Comparison of ENCODE assay signal across 10 cellular contexts in the genomic region with DNA sequence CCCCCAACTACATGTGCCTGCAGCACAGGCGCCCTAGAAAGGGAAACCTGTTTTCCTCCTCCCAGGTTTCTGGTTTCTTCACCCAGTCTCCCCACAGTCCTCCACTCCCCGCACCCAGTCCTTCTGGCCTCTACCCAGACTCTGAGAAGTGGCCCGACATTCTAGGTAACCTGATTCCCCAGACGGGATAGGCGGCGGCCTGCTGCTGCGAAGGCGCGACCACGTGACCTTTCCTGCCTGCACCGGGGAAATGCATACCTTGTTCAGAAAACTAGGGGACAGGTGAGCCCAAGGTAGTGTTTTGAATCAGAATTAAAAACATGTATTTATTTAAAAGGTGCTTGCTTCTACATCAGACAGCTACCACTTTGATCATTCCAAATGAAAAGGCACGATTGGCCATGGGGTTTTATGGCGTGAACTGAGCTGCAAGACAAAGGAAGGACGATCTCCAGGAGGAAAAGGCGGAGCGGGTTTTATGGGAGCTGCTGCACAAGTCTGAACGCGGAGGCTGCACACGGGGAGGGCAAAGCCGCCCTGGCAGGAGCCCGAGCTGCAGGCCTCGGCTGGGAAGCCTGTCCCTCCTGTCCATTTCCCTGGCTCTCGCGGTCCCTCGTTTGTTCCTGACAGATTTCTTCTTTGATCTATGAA.
DNase-seq lines count a peak whose midpoint lies in the region; ATAC-seq, FAIRE-seq and TF ChIP-seq lines count a peak whose summit lies in the region.
"Had no signal": no experiment of that assay in that cellular context is flagged by ENCODE, and none has a peak within 500 bp of the region (broad histone marks: within the 10 kb centered on the region; RNA-seq: fewer than 3 reads in every experiment).

No MANE protein-coding gene starts in this region.

- H3K27ac ChIP-seq in IMR-90 (ENCODE audit: insufficient read depth, low read length) (no peak overlapping the region), Peyer's patch (peak overlapping the region in 3 of 4 donors; percentile 37 to 77 (median 67)), small intestine (ENCODE audit: low read depth in 1 of 2, low read length in 1 of 2) (peak overlapping the region; percentile 35 to 90)
- H3K27ac ChIP-seq: WERI-Rb-1 had no signal

- POLR2A ChIA-PET in IMR-90 (lab: Charles Lee; ENCODE audit: unreplicated experiment), result no interaction called here

- CTCF ChIA-PET in IMR-90 (lab: Yijun Ruan, JAX), result no interaction called here

- no peak overlapping the region for H2BK120ac ChIP-seq in IMR-90 (ENCODE audit: low read depth, low read length)

- in situ Hi-C loops in IMR-90 (cut with MboI; ENCODE audit: low sequenced_read_pairs) (no loop called here), GM13977 (cut with MboI; ENCODE audit: low pct_unique_long_range_greater_than_20kb, low sequenced_read_pairs, unreplicated experiment) (no loop called here)

- peaks cover 19% of the 10 kb centered on the region for H3K27me3 Mint-ChIP-seq in osteocyte (ENCODE audit: unreplicated experiment)

- H3K4me3 ChIP-seq in IMR-90 (ENCODE audit: insufficient read depth, low read depth, low read length), result no peak overlapping the region
- H3K4me3 ChIP-seq in Peyer's patch, result peak overlapping the region in 2 of 4 donors; percentile 1 to 12
- H3K4me3 ChIP-seq in small intestine (ENCODE audit: low read depth in 1 of 2, low read length in 2 of 2), result no peak overlapping the region

- H3K27me3 ChIP-seq in IMR-90 (ENCODE audit: control insufficient read depth, insufficient read depth, low read length), result no peaks in the 10 kb centered on the region
- no peaks in the 10 kb centered on the region for H3K27me3 ChIP-seq in Peyer's patch
- no peaks in the 10 kb centered on the region for H3K27me3 ChIP-seq in small intestine (ENCODE audit: control insufficient read depth in 2 of 2, insufficient read depth in 2 of 2, low read length in 2 of 2)

- TF ChIP-seq POLR2A in IMR-90 (IDR thresholded peaks at IDR 0.05; ENCODE audit: low read depth, low read length), result no peak
- TF ChIP-seq POLR2A in Peyer's patch (IDR thresholded peaks at IDR 0.05), result no peak

- ATAC-seq in IMR-90 (ENCODE audit: low read depth) (no peak), HG02981 (IDR thresholded peaks at IDR 0.05; ENCODE audit: unreplicated experiment) (no peak)

- no peak overlapping the region for H2BK5ac ChIP-seq in IMR-90 (ENCODE audit: low read depth, low read length, poor library complexity, severe bottlenecking)

- no TSS peak for BruUV-seq in IMR-90 (replicated peaks; lab: Mats Ljungman, UMichigan)

- peaks cover 4% of the 10 kb centered on the region for H3K4me1 Mint-ChIP-seq in osteocyte (ENCODE audit: unreplicated experiment)

- peaks cover 5% of the 10 kb centered on the region for H3K9me3 Mint-ChIP-seq in osteocyte (ENCODE audit: unreplicated experiment)

- H4K5ac ChIP-seq in IMR-90 (ENCODE audit: low read depth, low read length), result no peak overlapping the region

- FAIRE-seq in small intestine (lab: Jason Lieb, UNC), result no peak
- FAIRE-seq: RCC 7860 had no signal

- DNase-seq in IMR-90 (no peak), Peyer's patch (peak in 2 of 3 donors; percentile 76 to 82), iPS-NIHi11 (ENCODE audit: low spot score) (peak; percentile 83), small intestine (peak; percentile 79), T1000 (lab: John Stamatoyannopoulos, UW) (no peak), GM13977 (ENCODE audit: low spot score) (no peak), osteocyte (ENCODE audit: extremely low spot score, unreplicated experiment) (no peak)
- DNase-seq: WERI-Rb-1 had no signal

- no peaks in the 10 kb centered on the region for H3K4me1 ChIP-seq in IMR-90 (ENCODE audit: control insufficient read depth, insufficient read depth, low read length)
- peaks cover 0 to 5% (median 0%) of the 10 kb centered on the region in 4 donors for H3K4me1 ChIP-seq in Peyer's patch
- H3K4me1 ChIP-seq in small intestine (ENCODE audit: control insufficient read depth in 2 of 2, insufficient read depth in 1 of 2, low read depth in 1 of 2, low read length in 1 of 2), result peaks cover 2% of the 10 kb centered on the region in 2 donors

- dilution Hi-C loops in IMR-90 (cut with HindIII; ENCODE audit: low sequenced_read_pairs, unreplicated experiment), result no loop called here

- H3K36me3 Mint-ChIP-seq in osteocyte (ENCODE audit: unreplicated experiment), result peaks cover 5% of the 10 kb centered on the region

- no peak overlapping the region for H3K27ac Mint-ChIP-seq in osteocyte (ENCODE audit: unreplicated experiment)

- no peak overlapping the region for H2BK20ac ChIP-seq in IMR-90 (ENCODE audit: low read depth, low read length)

- H3K9me3 ChIP-seq in IMR-90 (ENCODE audit: control insufficient read depth, insufficient read depth, low read length) (peaks cover 4% of the 10 kb centered on the region), Peyer's patch (no peaks in the 10 kb centered on the region), small intestine (ENCODE audit: control insufficient read depth, low read depth) (no peaks in the 10 kb centered on the region)

- no peak overlapping the region for H4K91ac ChIP-seq in IMR-90 (ENCODE audit: insufficient read depth, low read depth, low read length)

- intact Hi-C loops in IMR-90 (cut with micrococcal nuclease), result no loop called here

- no peaks in the 10 kb centered on the region for H3K79me1 ChIP-seq in IMR-90 (ENCODE audit: low read depth in 1 of 2, low read length in 2 of 2)

- WGBS in IMR-90 (ENCODE audit: extremely low coverage in 2 of 2, insufficient read length in 1 of 2), 2 experiments, result 77% methylated on average over 4 of the region's 25 CpGs; no CpG with 5 or more reads in 1 of the 2 experiments
- WGBS in small intestine, 3 donors, result 20 to 66% (median 39%) methylated on average over 25 of the region's 25 CpGs

- TF ChIP-seq RAD21 in IMR-90 (IDR thresholded peaks at IDR 0.05; ENCODE audit: low read length), result no peak

- H3K4me3 Mint-ChIP-seq in osteocyte (ENCODE audit: unreplicated experiment), result no peak overlapping the region

- no peak overlapping the region for H3K56ac ChIP-seq in IMR-90 (ENCODE audit: extremely low read depth, insufficient read depth, low read length)

- H2BK15ac ChIP-seq in IMR-90 (ENCODE audit: low read depth, low read length), result no peak overlapping the region

- no peak overlapping the region for H3K4ac ChIP-seq in IMR-90 (ENCODE audit: low read depth, low read length)

- no peaks in the 10 kb centered on the region for H3K9me1 ChIP-seq in IMR-90 (ENCODE audit: insufficient read depth, low read length)

- no peak overlapping the region for H3K14ac ChIP-seq in IMR-90 (replicated peaks; ENCODE audit: low read depth, low read length)

- TF ChIP-seq CTCF in IMR-90 (conservative IDR thresholded peaks at IDR 0.05; ENCODE audit: low read depth, low read length) (no peak), Peyer's patch (IDR thresholded peaks at IDR 0.05) (peak in 1 of 6 experiments; percentile 6), GM13977 (IDR thresholded peaks at IDR 0.05; ENCODE audit: extremely low read depth, insufficient read depth, missing control alignments) (no peak), osteocyte (IDR thresholded peaks at IDR 0.05) (no peak)

- H3K9ac ChIP-seq in IMR-90 (ENCODE audit: low read depth, low read length), result no peak overlapping the region

- H2AK9ac ChIP-seq in IMR-90 (replicated peaks; ENCODE audit: low read depth, low read length, poor library complexity), result no peak overlapping the region

- H3K36me3 ChIP-seq in IMR-90 (ENCODE audit: control insufficient read depth, insufficient read depth, low read length) (no peaks in the 10 kb centered on the region), Peyer's patch (no peaks in the 10 kb centered on the region), small intestine (ENCODE audit: control insufficient read depth in 2 of 2, insufficient read depth in 2 of 2, low read length in 2 of 2) (no peaks in the 10 kb centered on the region)
- H3K36me3 ChIP-seq: WERI-Rb-1 had no signal

- H2AK5ac ChIP-seq in IMR-90 (ENCODE audit: low read depth, low read length), result no peak overlapping the region

- H3K23ac ChIP-seq in IMR-90 (ENCODE audit: low read depth, low read length), result no peak overlapping the region

- H3K4me2 ChIP-seq in IMR-90 (ENCODE audit: low read depth, low read length), result no peak overlapping the region

- H2AFZ ChIP-seq in IMR-90 (replicated peaks; ENCODE audit: low read length, poor library complexity), result peak overlapping the region; percentile 28

- H4K8ac ChIP-seq in IMR-90 (ENCODE audit: low read depth in 2 of 2, low read length in 2 of 2), result no peak overlapping the region

- no peaks in the 10 kb centered on the region for H4K20me1 ChIP-seq in IMR-90 (ENCODE audit: insufficient read depth, low read length)

- H3K18ac ChIP-seq in IMR-90 (ENCODE audit: low read depth, low read length), result no peak overlapping the region

TF ChIP-seq in IMR-90, 13 proteins besides CTCF, POLR2A, EP300 and RAD21 (continues in another document):
- TF ChIP-seq MAFK (IDR thresholded peaks at IDR 0.05; ENCODE audit: low read depth, low read length) (no peak), NFE2L2 (IDR thresholded peaks at IDR 0.05; ENCODE audit: low read depth, low read length) (no peak), CEBPB (IDR thresholded peaks at IDR 0.05; ENCODE audit: low read depth, low read length) (no peak), SMC3 (IDR thresholded peaks at IDR 0.05; ENCODE audit: low read depth, low read length) (no peak), FOS (IDR thresholded peaks at IDR 0.05; ENCODE audit: low read depth, low read length) (no peak), RCOR1 (IDR thresholded peaks at IDR 0.05; ENCODE audit: insufficient replicate concordance, low read length) (no peak), MAZ (IDR thresholded peaks at IDR 0.05; ENCODE audit: borderline replicate concordance, low read depth, low read length) (no peak), RFX5 (IDR thresholded peaks at IDR 0.05; ENCODE audit: low read depth, low read length) (no peak)
- TF ChIP-seq, protein P1, sequence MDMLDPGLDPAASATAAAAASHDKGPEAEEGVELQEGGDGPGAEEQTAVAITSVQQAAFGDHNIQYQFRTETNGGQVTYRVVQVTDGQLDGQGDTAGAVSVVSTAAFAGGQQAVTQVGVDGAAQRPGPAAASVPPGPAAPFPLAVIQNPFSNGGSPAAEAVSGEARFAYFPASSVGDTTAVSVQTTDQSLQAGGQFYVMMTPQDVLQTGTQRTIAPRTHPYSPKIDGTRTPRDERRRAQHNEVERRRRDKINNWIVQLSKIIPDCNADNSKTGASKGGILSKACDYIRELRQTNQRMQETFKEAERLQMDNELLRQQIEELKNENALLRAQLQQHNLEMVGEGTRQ (IDR thresholded peaks at IDR 0.05; ENCODE audit: low read depth, low read length), result no peak
- TF ChIP-seq, protein P2, sequence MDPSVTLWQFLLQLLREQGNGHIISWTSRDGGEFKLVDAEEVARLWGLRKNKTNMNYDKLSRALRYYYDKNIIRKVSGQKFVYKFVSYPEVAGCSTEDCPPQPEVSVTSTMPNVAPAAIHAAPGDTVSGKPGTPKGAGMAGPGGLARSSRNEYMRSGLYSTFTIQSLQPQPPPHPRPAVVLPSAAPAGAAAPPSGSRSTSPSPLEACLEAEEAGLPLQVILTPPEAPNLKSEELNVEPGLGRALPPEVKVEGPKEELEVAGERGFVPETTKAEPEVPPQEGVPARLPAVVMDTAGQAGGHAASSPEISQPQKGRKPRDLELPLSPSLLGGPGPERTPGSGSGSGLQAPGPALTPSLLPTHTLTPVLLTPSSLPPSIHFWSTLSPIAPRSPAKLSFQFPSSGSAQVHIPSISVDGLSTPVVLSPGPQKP (IDR thresholded peaks at IDR 0.05; ENCODE audit: borderline replicate concordance, low read depth, low read length), result no peak

Comparison
In these comparisons a context has a peak if more than half of its experiments do, and no peak if none do; other contexts are left out.
1. DNase-seq: peak in Peyer's patch (2 of 3), iPS-NIHi11 (single experiment) and small intestine (single experiment); none in IMR-90 (single experiment), T1000 (single experiment), GM13977 (single experiment) and osteocyte (single experiment).